26 cellular contexts compared by ENCODE assay signal in the genomic region with DNA sequence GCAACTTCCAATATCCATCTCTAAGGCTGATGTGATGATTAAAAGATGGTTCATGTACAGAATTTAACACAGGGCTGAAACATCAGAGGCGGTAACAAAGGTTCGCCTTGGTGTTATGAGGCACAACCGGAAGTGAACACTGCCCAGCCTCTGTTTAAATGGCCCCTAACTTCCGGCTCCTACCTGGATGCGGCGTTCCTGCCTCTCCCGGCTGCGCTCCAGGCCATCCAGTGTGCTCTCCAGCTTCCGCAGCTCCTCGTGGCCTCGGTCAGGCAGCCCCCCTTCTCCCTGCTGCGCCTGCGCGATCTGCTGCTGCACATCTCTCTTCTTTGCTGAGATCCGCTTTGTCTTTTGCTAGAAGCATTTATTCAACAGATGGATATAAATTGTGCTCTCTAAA.
DNase-seq lines count a peak whose midpoint lies in the region; FAIRE-seq and TF ChIP-seq lines count a peak whose summit lies in the region.
"Had no signal": no experiment of that assay in that cellular context is flagged by ENCODE, and none has a peak within 500 bp of the region (broad histone marks: within the 10 kb centered on the region; RNA-seq: fewer than 3 reads in every experiment).

No MANE protein-coding gene starts in this region.

- no peak overlapping the region for H2BK15ac ChIP-seq in H1 (ENCODE audit: low read length)

- POLR2A ChIA-PET in H1 (lab: Charles Lee; ENCODE audit: partially characterized antibody), result no interaction called here

- no peak overlapping the region for H3K9ac ChIP-seq in H1 (replicated peaks in 1 of 4; ENCODE audit: extremely low read depth in 1 of 4, low read depth in 3 of 4, low read length in 3 of 4)
- H3K9ac ChIP-seq: KMS-11 had no signal

- no peaks in the 10 kb centered on the region for H3K27me3 ChIP-seq in BE2C
- H3K27me3 ChIP-seq in H1 (replicated peaks in 1 of 4; ENCODE audit: control insufficient read depth in 3 of 4, extremely low read depth in 1 of 4, insufficient read depth in 3 of 4, low read length in 3 of 4), result no peaks in the 10 kb centered on the region

- no peak overlapping the region for H4K5ac ChIP-seq in H1 (ENCODE audit: insufficient read length, low read depth, low read length)

- no peak for FAIRE-seq in H1 (lab: Jason Lieb, UNC)
- FAIRE-seq: A204.1 had no signal

- no peaks in the 10 kb centered on the region for H3K4me1 ChIP-seq in BE2C
- H3K4me1 ChIP-seq in H1 (replicated peaks in 1 of 4; ENCODE audit: control insufficient read depth in 3 of 4, insufficient read depth in 4 of 4, low read length in 3 of 4), result no peaks in the 10 kb centered on the region

- H4K91ac ChIP-seq in H1 (replicated peaks; ENCODE audit: insufficient read length, low read length), result no peak overlapping the region

- TF ChIP-seq POLR2A in H1 (IDR thresholded peaks at IDR 0.05; ENCODE audit: control extremely low read depth in 1 of 2, low read depth in 2 of 2, low read length in 2 of 2), result no peak

- H3K36me3 Mint-ChIP-seq in immature natural killer cell, result peaks cover 31 to 55% (median 43%) of the 10 kb centered on the region in 3 donors
- H3K36me3 Mint-ChIP-seq: CD4-positive, alpha-beta memory T cell; IgD-negative memory B cell had no signal

- TF ChIP-seq RAD21 in H1 (IDR thresholded peaks at IDR 0.05 in 1 of 2, conservative IDR thresholded peaks at IDR 0.05 in 1 of 2; ENCODE audit: low read depth in 2 of 2, low read length in 2 of 2), result no peak

- H3K27ac Mint-ChIP-seq in immature natural killer cell, result no peak overlapping the region
- H3K27ac Mint-ChIP-seq: CD4-positive, alpha-beta memory T cell; IgD-negative memory B cell; T-helper 1 cell treated with Interleukin-12 subunit alpha and Interleukin-12 subunit beta and Interleukin-4 antibody, amounts not matched to agents 30 μg/mL and 1 μg/mL, for 36 hours had no signal

- H3K56ac ChIP-seq in H1 (replicated peaks; ENCODE audit: insufficient read length, low read depth, low read length), result no peak overlapping the region

- WGBS in H1 (ENCODE audit: extremely low coverage in 1 of 2, insufficient coverage in 1 of 2, insufficient read length in 1 of 2, insufficient replicate concordance in 2 of 2, low coverage in 1 of 2, low lambda C conversion rate in 2 of 2, missing lambda C conversion rate in 1 of 2), 2 experiments, result 98% methylated on average over 15 of the region's 15 CpGs; no CpG with 5 or more reads in 1 of the 2 experiments

- TF ChIP-seq CTCF in BE2C (IDR thresholded peaks at IDR 0.05; ENCODE audit: low read depth, low read length) (no peak), H1 (IDR thresholded peaks at IDR 0.05; ENCODE audit: control extremely low read depth in 1 of 3, insufficient read depth in 1 of 3, low read depth in 1 of 3, low read length in 3 of 3) (no peak)

- H2BK12ac ChIP-seq in H1 (ENCODE audit: low read depth, low read length), result no peak overlapping the region

- no peaks in the 10 kb centered on the region for H3K4me1 Mint-ChIP-seq in immature natural killer cell
- H3K4me1 Mint-ChIP-seq: CD4-positive, alpha-beta memory T cell; IgD-negative memory B cell had no signal

- no peak overlapping the region for H3K14ac ChIP-seq in H1 (ENCODE audit: insufficient read length)

- CTCF ChIA-PET in H1 (lab: Charles Lee; ENCODE audit: partially characterized antibody), result interaction anchor here (1.6 kb wide), 1 partner anchor 11 kb away, joined by 4 read pairs; no protein-coding TSS in a partner anchor

- H3K36me3 ChIP-seq in BE2C (no peaks in the 10 kb centered on the region), H1 (ENCODE audit: control insufficient read depth in 2 of 4, insufficient read depth in 4 of 4, low read length in 3 of 4) (no peaks in the 10 kb centered on the region)

- no peaks in the 10 kb centered on the region for H3K79me2 ChIP-seq in H1 (ENCODE audit: control insufficient read depth in 1 of 2, insufficient read depth in 2 of 2, low read length in 2 of 2)

- H4K20me1 ChIP-seq in H1 (replicated peaks in 1 of 2; ENCODE audit: control insufficient read depth in 1 of 2, insufficient read depth in 2 of 2, low read length in 2 of 2), result no peaks in the 10 kb centered on the region

- DNase-seq in BE2C, result peak; percentile 55
- DNase-seq in NCI-H1105 (lab: John Stamatoyannopoulos, UW), result peak; percentile 10
- DNase-seq in NCI-H82 treated with DMSO at 0.1 percent for 48 hours (lab: John Stamatoyannopoulos, UW; ENCODE audit: unreplicated experiment), result peak; percentile 50
- no peak for DNase-seq in H1 (ENCODE audit: low read depth in 1 of 2, low spot score in 2 of 2)
- DNase-seq in stimulated activated CD4-positive, alpha-beta T cell treated with anti-CD3 and anti-CD28 coated beads, Interleukin-15, amount 100 ng/mL, for 24 hours, result no peak
- DNase-seq in immature natural killer cell, result no peak
- no peak for DNase-seq in ecto neural progenitor cell (ENCODE audit: low spot score)
- DNase-seq in activated effector memory CD4-positive, alpha-beta T cell treated with anti-CD3 and anti-CD28 coated beads, Interleukin-2, amount 50 U/mL, for 16 hours, result no peak
- DNase-seq: AML-193; C1 segment of cervical spinal cord; CD4-positive, alpha-beta memory T cell; COR-L47; DMS53; GOT3; NCI-H1048; NCI-H1436; NCI-H1930; NCI-H446 treated with DMSO at 0.1 percent for 48 hours; NCI-H526 treated with DMSO at 0.1 percent for 48 hours; SHP77; SW 1271 had no signal

- H3K4me2 ChIP-seq in H1 (ENCODE audit: insufficient read depth in 1 of 2, low read depth in 2 of 2, low read length in 2 of 2), result no peak overlapping the region
- H3K4me2 ChIP-seq: KMS-11 had no signal

- no peak overlapping the region for H2BK5ac ChIP-seq in H1 (ENCODE audit: low read depth, low read length)

- no peak overlapping the region for H3K4ac ChIP-seq in H1 (replicated peaks; ENCODE audit: insufficient read length, low read depth, low read length)

- H2BK120ac ChIP-seq in H1 (replicated peaks; ENCODE audit: low read depth, low read length), result no peak overlapping the region

- H3K79me1 ChIP-seq in H1 (ENCODE audit: low read depth, low read length), result no peaks in the 10 kb centered on the region

- no peak overlapping the region for H2BK20ac ChIP-seq in H1 (ENCODE audit: low read length)

- no peak overlapping the region for H2AK5ac ChIP-seq in H1 (ENCODE audit: low read depth, low read length)

- no peaks in the 10 kb centered on the region for H3K23me2 ChIP-seq in H1 (ENCODE audit: low read depth, low read length)

- H3K23ac ChIP-seq in H1 (ENCODE audit: insufficient read length), result no peak overlapping the region

- no peak overlapping the region for H3K18ac ChIP-seq in H1 (ENCODE audit: extremely low read depth, low read length)

- peak overlapping the region; percentile 50; the same call in 1 of the 2 replicates for H2AFZ ChIP-seq in H1 (ENCODE audit: low read length)

- no peaks in the 10 kb centered on the region for H3K9me3 Mint-ChIP-seq in immature natural killer cell
- H3K9me3 Mint-ChIP-seq: CD4-positive, alpha-beta memory T cell; IgD-negative memory B cell; T-helper 1 cell treated with Interleukin-12 subunit alpha and Interleukin-12 subunit beta and Interleukin-4 antibody, amounts not matched to agents 30 μg/mL and 1 μg/mL, for 36 hours had no signal

- H3K4me3 Mint-ChIP-seq in immature natural killer cell, result no peak overlapping the region
- H3K4me3 Mint-ChIP-seq: CD4-positive, alpha-beta memory T cell; IgD-negative memory B cell; T-helper 1 cell treated with Interleukin-12 subunit alpha and Interleukin-12 subunit beta and Interleukin-4 antibody, amounts not matched to agents 30 μg/mL and 1 μg/mL, for 36 hours had no signal

- H3K4me3 ChIP-seq in BE2C (ENCODE audit: low read depth, low read length) (peak overlapping the region; percentile 15; the same call in 1 of the 2 replicates), H1 (ENCODE audit: extremely low read depth in 1 of 4, insufficient read depth in 2 of 4, low read depth in 3 of 4, low read length in 4 of 4) (no peak overlapping the region)

- no peak overlapping the region for H4K8ac ChIP-seq in H1 (ENCODE audit: extremely low read depth, insufficient read depth, low read length)

- TF ChIP-seq EP300 in H1 (IDR thresholded peaks at IDR 0.05; ENCODE audit: borderline replicate concordance in 1 of 2, low read depth in 2 of 2, low read length in 2 of 2), result no peak

- H3K27me3 Mint-ChIP-seq in immature natural killer cell (ENCODE audit: low read depth in 3 of 3), result no peaks in the 10 kb centered on the region
- H3K27me3 Mint-ChIP-seq: IgD-negative memory B cell had no signal

- no peak overlapping the region for H3K27ac ChIP-seq in H1 (ENCODE audit: low read depth, low read length)
- H3K27ac ChIP-seq: KMS-11, RWPE1 had no signal

- H3K9me3 ChIP-seq in BE2C (no peaks in the 10 kb centered on the region), H1 (ENCODE audit: insufficient read depth in 2 of 2, low read depth in 1 of 2, low read length in 1 of 2) (no peaks in the 10 kb centered on the region)

TF ChIP-seq in H1, 55 proteins besides CTCF, POLR2A, EP300 and RAD21:
- no peak for TF ChIP-seq SP4 (IDR thresholded peaks at IDR 0.05; ENCODE audit: low read length)
- TF ChIP-seq CEBPB (IDR thresholded peaks at IDR 0.05; ENCODE audit: low read depth, low read length), result no peak
- TF ChIP-seq SP2 (IDR thresholded peaks at IDR 0.05; ENCODE audit: low read length), result no peak
- TF ChIP-seq ZNF274 (IDR thresholded peaks at IDR 0.05; ENCODE audit: borderline replicate concordance, extremely low read depth, low read length), result no peak
- TF ChIP-seq HDAC6 (IDR thresholded peaks at IDR 0.05; ENCODE audit: low read depth, low read length), result no peak

Comparison
In these comparisons a context has a peak if more than half of its experiments do, and no peak if none do; other contexts are left out.
1. DNase-seq: peak in BE2C (single experiment), NCI-H1105 (single experiment) and NCI-H82 treated with DMSO at 0.1 percent for 48 hours (single experiment); none in H1 (0 of 2), stimulated activated CD4-positive, alpha-beta T cell treated with anti-CD3 and anti-CD28 coated beads, Interleukin-15, amount 100 ng/mL, for 24 hours (single experiment), immature natural killer cell (0 of 3), ecto neural progenitor cell (single experiment) and activated effector memory CD4-positive, alpha-beta T cell treated with anti-CD3 and anti-CD28 coated beads, Interleukin-2, amount 50 U/mL, for 16 hours (single experiment).